15 cellular contexts compared by ENCODE assay signal in the genomic region with DNA sequence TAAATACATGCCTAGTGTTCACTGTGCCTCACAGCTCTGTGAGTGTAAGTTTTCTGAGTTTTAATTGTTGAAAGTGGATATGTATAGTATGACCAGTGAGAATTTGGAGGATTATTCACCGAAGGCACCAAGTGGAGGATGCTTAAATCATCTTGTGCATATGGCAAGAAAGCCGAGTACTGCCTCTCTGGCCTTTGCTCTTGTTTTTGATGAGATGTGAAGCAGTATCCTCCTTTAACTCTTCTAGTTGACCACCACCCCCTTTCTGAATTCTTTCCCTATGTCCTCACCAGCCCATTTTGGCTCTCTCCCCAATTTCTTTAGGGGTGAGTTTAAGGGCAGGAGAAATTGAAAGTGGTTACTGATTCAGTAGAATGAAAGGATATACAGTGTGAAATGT.
DNase-seq lines count a peak whose midpoint lies in the region; ATAC-seq, FAIRE-seq and TF ChIP-seq lines count a peak whose summit lies in the region.
"Had no signal": no experiment of that assay in that cellular context is flagged by ENCODE, and none has a peak within 500 bp of the region (broad histone marks: within the 10 kb centered on the region; RNA-seq: fewer than 3 reads in every experiment).

No MANE protein-coding gene starts in this region.

- peaks cover 81% of the 10 kb centered on the region for H3K4me1 Mint-ChIP-seq in nephron
- H3K4me1 Mint-ChIP-seq: activated CD4-positive, alpha-beta T cell treated with anti-CD3 and anti-CD28 coated beads for 36 hours; B cell had no signal

- peak; percentile 68 for DNase-seq in A172 (ENCODE audit: low spot score)
- DNase-seq in HT1080 (ENCODE audit: low read depth): peak; percentile 63
- DNase-seq in coronary artery (ENCODE audit: low spot score): peak; percentile 8
- no peak for DNase-seq in DMS 273 (lab: John Stamatoyannopoulos, UW; ENCODE audit: unreplicated experiment)
- DNase-seq in MV-4-11 (lab: John Stamatoyannopoulos, UW): no peak
- no peak for DNase-seq in GM19239 (ENCODE audit: insufficient read length, low spot score)
- DNase-seq: activated CD4-positive, alpha-beta T cell treated with anti-CD3 and anti-CD28 coated beads for 36 hours; activated gamma-delta T cell; effector memory CD8-positive, alpha-beta T cell; NCI-H1694 treated with DMSO at 0.1 percent for 48 hours; posterior cingulate gyrus had no signal

- H3K4me3 Mint-ChIP-seq in nephron: peak overlapping the region in 2 of 3 experiments; percentile 40 to 46
- H3K4me3 Mint-ChIP-seq: activated CD4-positive, alpha-beta T cell treated with anti-CD3 and anti-CD28 coated beads for 36 hours; B cell; effector memory CD8-positive, alpha-beta T cell had no signal

- peaks cover 4% of the 10 kb centered on the region for H3K27me3 Mint-ChIP-seq in nephron (ENCODE audit: low read depth)
- H3K27me3 Mint-ChIP-seq: activated CD4-positive, alpha-beta T cell treated with anti-CD3 and anti-CD28 coated beads for 36 hours; B cell; effector memory CD8-positive, alpha-beta T cell had no signal

- TF ChIP-seq CTCF in coronary artery (IDR thresholded peaks at IDR 0.05) (no peak), nephron (IDR thresholded peaks at IDR 0.05; ENCODE audit: unreplicated experiment in 3 of 3) (no peak)

- peak overlapping the region; percentile 0 to 75 for H3K27ac ChIP-seq in coronary artery

- H3K9me3 Mint-ChIP-seq in nephron: no peaks in the 10 kb centered on the region
- H3K9me3 Mint-ChIP-seq: effector memory CD8-positive, alpha-beta T cell had no signal

- no peak overlapping the region for H3K4me3 ChIP-seq in coronary artery

- FAIRE-seq in GM19239 (lab: Jason Lieb, UNC): no peak
- FAIRE-seq: keratinocyte had no signal

- peaks cover 20% of the 10 kb centered on the region for H3K36me3 Mint-ChIP-seq in nephron (ENCODE audit: low read depth)

- ATAC-seq in GM18909 (IDR thresholded peaks at IDR 0.05; ENCODE audit: poor library complexity, unreplicated experiment): no peak
- ATAC-seq: activated CD4-positive, alpha-beta T cell treated with anti-CD3 and anti-CD28 coated beads for 36 hours; effector memory CD8-positive, alpha-beta T cell had no signal

- H3K27ac Mint-ChIP-seq in nephron: peak overlapping the region; percentile 97 to 98 (median 98)
- H3K27ac Mint-ChIP-seq: activated CD4-positive, alpha-beta T cell treated with anti-CD3 and anti-CD28 coated beads for 36 hours; B cell; effector memory CD8-positive, alpha-beta T cell had no signal

Comparison
In these comparisons a context has a peak if more than half of its experiments do, and no peak if none do; other contexts are left out.
1. DNase-seq: peak in A172 (single experiment), HT1080 (single experiment) and coronary artery (single experiment); none in DMS 273 (single experiment), MV-4-11 (single experiment) and GM19239 (single experiment).